8 cellular contexts compared by ENCODE assay signal in genomic region chr12:56160160-56160763, GRCh38. TPM values are rescaled to one million over a fixed set of nuclear protein-coding genes. Genes with fewer than 3 reads are reported as not detected.
DNase-seq lines count a peak whose midpoint lies in the region; ATAC-seq and TF ChIP-seq lines count a peak whose summit lies in the region.

No MANE protein-coding gene starts in this region.

- peak overlapping the region; percentile 91 for H3K27ac Mint-ChIP-seq in progenitor cell of endocrine pancreas

- peak overlapping the region; percentile 96 for H3K4me3 ChIP-seq in Jurkat, Clone E6-1 (ENCODE audit: low read length)
- H3K4me3 ChIP-seq in epithelial cell of proximal tubule (ENCODE audit: low read depth, low read length): peak overlapping the region; percentile 92

- H3K4me1 Mint-ChIP-seq in progenitor cell of endocrine pancreas (ENCODE audit: low read depth): peaks cover 31% of the 10 kb centered on the region

- peak overlapping the region; percentile 94 for H3K4me3 Mint-ChIP-seq in progenitor cell of endocrine pancreas (ENCODE audit: low read depth)

- H3K36me3 Mint-ChIP-seq in progenitor cell of endocrine pancreas (ENCODE audit: insufficient read depth): peaks cover 37% of the 10 kb centered on the region

- ATAC-seq in HG03025 (IDR thresholded peaks at IDR 0.05; ENCODE audit: low FRiP score, unreplicated experiment): no peak
- ATAC-seq in HG02973 (IDR thresholded peaks at IDR 0.05; ENCODE audit: unreplicated experiment): no peak
- ATAC-seq in GM21515 (IDR thresholded peaks at IDR 0.05; ENCODE audit: unreplicated experiment): no peak

- no peaks in the 10 kb centered on the region for H3K9me3 Mint-ChIP-seq in progenitor cell of endocrine pancreas (ENCODE audit: low read depth)

- TF ChIP-seq CTCF in epithelial cell of proximal tubule (conservative IDR thresholded peaks at IDR 0.05; ENCODE audit: low read depth, low read length) (no peak), progenitor cell of endocrine pancreas (IDR thresholded peaks at IDR 0.05; ENCODE audit: unreplicated experiment) (no peak)

- no peaks in the 10 kb centered on the region for H3K27me3 Mint-ChIP-seq in progenitor cell of endocrine pancreas

- peak; percentile 42 for DNase-seq in Jurkat, Clone E6-1 (ENCODE audit: low read depth, low spot score)
- DNase-seq in activated CD8-positive, alpha-beta memory T cell treated with anti-CD3 and anti-CD28 coated beads for 24 hours: peak; percentile 76
- DNase-seq in epithelial cell of proximal tubule (ENCODE audit: low read depth): no peak
- no peak for DNase-seq in progenitor cell of endocrine pancreas (ENCODE audit: low spot score, unreplicated experiment)
- DNase-seq in NOMO-1 treated with dmso at 0.1 percent for 144 hours (lab: John Stamatoyannopoulos, UW; ENCODE audit: unreplicated experiment): no peak

RNA-seq across cellular contexts. Expression of gene MYL6, which starts 2.1 kb away (rescaled TPM):
- polyA plus RNA-seq in Jurkat, Clone E6-1 (2012; ENCODE audit: insufficient read depth, insufficient read length): 825 TPM
- total RNA-seq in epithelial cell of proximal tubule: 3,822 and 3,955 TPM in 2 replicates
- 1,155 and 1,178 TPM in 2 replicates for total RNA-seq in progenitor cell of endocrine pancreas

RNA-seq across cellular contexts. Expression of gene MYL6B, which starts 7.9 kb away (rescaled TPM):
- polyA plus RNA-seq in Jurkat, Clone E6-1 (2012; ENCODE audit: insufficient read depth, insufficient read length): 282 TPM
- 119 and 133 TPM in 2 replicates for total RNA-seq in epithelial cell of proximal tubule
- total RNA-seq in progenitor cell of endocrine pancreas: 169 and 172 TPM in 2 replicates

RNA-seq across cellular contexts. Expression of gene SMARCC2, which starts 29.0 kb away (rescaled TPM):
- polyA plus RNA-seq in Jurkat, Clone E6-1 (2012; ENCODE audit: insufficient read depth, insufficient read length): 81.0 TPM
- total RNA-seq in epithelial cell of proximal tubule: 34.9 and 43.9 TPM in 2 replicates
- 202 and 207 TPM in 2 replicates for total RNA-seq in progenitor cell of endocrine pancreas

RNA-seq across cellular contexts. Expression of gene ESYT1, which starts 32.2 kb away (rescaled TPM):
- 73.7 TPM for polyA plus RNA-seq in Jurkat, Clone E6-1 (2012; ENCODE audit: insufficient read depth, insufficient read length)
- 384 and 464 TPM in 2 replicates for total RNA-seq in epithelial cell of proximal tubule
- 102 TPM in 2 replicates for total RNA-seq in progenitor cell of endocrine pancreas

RNA-seq across cellular contexts. Expression of gene ZC3H10, which starts 42.2 kb away (rescaled TPM):
- 9.6 TPM for polyA plus RNA-seq in Jurkat, Clone E6-1 (2012; ENCODE audit: insufficient read depth, insufficient read length)
- total RNA-seq in epithelial cell of proximal tubule: 1.8 and 2.7 TPM in 2 replicates
- 12.0 and 13.8 TPM in 2 replicates for total RNA-seq in progenitor cell of endocrine pancreas

Comparison
In these comparisons a context has a peak if more than half of its experiments do, and no peak if none do; other contexts are left out.
1. DNase-seq: peak in Jurkat, Clone E6-1 (single experiment) and activated CD8-positive, alpha-beta memory T cell treated with anti-CD3 and anti-CD28 coated beads for 24 hours (single experiment); none in epithelial cell of proximal tubule (single experiment), progenitor cell of endocrine pancreas (single experiment) and NOMO-1 treated with dmso at 0.1 percent for 144 hours (single experiment).